Comparison of ENCODE assay signal across 1 cellular context in the genomic region with DNA sequence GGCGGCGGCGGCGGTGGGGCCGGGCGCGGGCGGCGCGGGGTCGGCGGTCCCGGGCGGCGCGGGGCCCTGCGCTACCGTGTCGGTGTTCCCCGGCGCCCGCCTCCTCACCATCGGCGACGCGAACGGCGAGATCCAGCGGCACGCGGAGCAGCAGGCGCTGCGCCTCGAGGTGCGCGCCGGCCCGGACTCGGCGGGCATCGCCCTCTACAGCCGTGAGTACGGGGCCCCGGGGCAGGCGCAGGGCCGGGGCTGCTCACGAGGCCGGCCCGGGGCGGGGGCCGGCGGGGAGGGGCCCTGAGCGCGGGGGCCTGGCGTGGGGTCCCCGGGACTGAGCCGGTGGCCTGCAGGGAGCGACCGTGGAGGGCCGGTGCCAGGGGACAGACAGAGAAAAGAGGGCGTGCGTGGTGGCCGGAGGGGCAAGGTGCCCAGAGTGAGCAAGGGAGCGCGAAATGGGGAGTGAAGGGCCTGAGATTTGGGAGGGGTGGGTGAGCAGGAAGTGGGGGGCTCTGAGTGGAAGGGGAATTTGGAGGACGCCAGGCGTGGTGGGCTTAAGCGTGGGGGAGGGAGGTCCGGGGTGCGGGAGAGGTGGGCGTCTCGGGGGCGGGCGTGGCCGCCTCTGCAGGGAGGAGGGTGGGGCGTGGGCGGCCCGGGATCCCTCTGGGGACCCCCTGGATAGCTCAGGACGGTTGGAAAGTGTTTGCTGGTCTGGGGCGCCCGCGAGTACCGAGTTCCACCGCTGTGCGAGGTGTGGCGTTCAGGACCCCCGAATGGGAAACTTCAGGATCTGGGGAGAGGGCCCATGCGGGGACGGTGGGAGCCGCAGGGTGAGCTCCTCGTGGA.
TF ChIP-seq lines count a peak whose summit lies in the region.

No MANE protein-coding gene starts in this region.

TF ChIP-seq in HCT116, 20 proteins besides CTCF, POLR2A, EP300 and RAD21:
- peak; percentile 85 for TF ChIP-seq ZFX (IDR thresholded peaks at IDR 0.05)
- TF ChIP-seq JUND (IDR thresholded peaks at IDR 0.05): no peak
